Comparison of ENCODE assay signal across 8 cellular contexts in genomic region chr19:58346961-58347929, GRCh38. TPM values are rescaled to one million over a fixed set of nuclear protein-coding genes. Genes with fewer than 3 reads are reported as not detected.
A peak's percentile ranks its signal among the peaks of the same experiment; 100 is the strongest.
DNase-seq lines count a peak whose midpoint lies in the region; ATAC-seq, FAIRE-seq and TF ChIP-seq lines count a peak whose summit lies in the region.

No MANE protein-coding gene starts in this region.

- H3K27me3 ChIP-seq in HUES48 (ENCODE audit: control insufficient read depth, insufficient read depth, low read length) (peaks cover 9% of the 10 kb centered on the region), osteoblast (ENCODE audit: insufficient read depth, low read length) (peaks cover 27% of the 10 kb centered on the region), tibial artery (peaks cover 0 to 3% of the 10 kb centered on the region in 2 donors)

- TF ChIP-seq CTCF in D721Med (IDR thresholded peaks at IDR 0.05; ENCODE audit: insufficient read depth, missing control alignments) (no peak), osteoblast (IDR thresholded peaks at IDR 0.05; ENCODE audit: extremely low read depth, low read depth, low read length) (no peak), tibial artery (IDR thresholded peaks at IDR 0.05) (no peak)

- peak overlapping the region; percentile 35 for H2AFZ ChIP-seq in osteoblast (ENCODE audit: low read length)

- H3K36me3 ChIP-seq in HUES48 (ENCODE audit: control insufficient read depth, insufficient read depth, low read length): no peaks in the 10 kb centered on the region; the same call in 1 of the 2 replicates
- no peaks in the 10 kb centered on the region for H3K36me3 ChIP-seq in osteoblast (ENCODE audit: insufficient read depth, low read length)
- H3K36me3 ChIP-seq in tibial artery: peaks cover 0 to 14% (median 1%) of the 10 kb centered on the region in 3 donors

- H3K4me3 ChIP-seq in HUES48 (ENCODE audit: low read depth, low read length) (peak overlapping the region; percentile 92), osteoblast (ENCODE audit: insufficient read depth, low read length) (peak overlapping the region; percentile 73), tibial artery (peak overlapping the region; percentile 70 to 85)

- H3K79me2 ChIP-seq in osteoblast (ENCODE audit: insufficient read depth, low read length): no peaks in the 10 kb centered on the region

- H3K27ac ChIP-seq in HUES48 (ENCODE audit: low read depth, low read length) (no peak overlapping the region), osteoblast (ENCODE audit: low read depth, low read length) (no peak overlapping the region), tibial artery (peak overlapping the region; percentile 90 to 94)

- H3K9ac ChIP-seq in HUES48 (ENCODE audit: low read depth, low read length): no peak overlapping the region; the same call in 1 of the 2 replicates

- H3K9me3 ChIP-seq in HUES48 (ENCODE audit: control insufficient read depth, insufficient read depth, low read length) (no peaks in the 10 kb centered on the region), osteoblast (ENCODE audit: low read depth, low read length) (no peaks in the 10 kb centered on the region), tibial artery (no peaks in the 10 kb centered on the region)

- intact Hi-C loops in tibial artery (cut with DNase I; ENCODE audit: low total_unique reads): no loop called here

- DNase-seq in D721Med (ENCODE audit: insufficient read length, low spot score) (peak; percentile 70), RPMI7951 (ENCODE audit: low read depth) (peak; percentile 79), germinal center (ENCODE audit: low spot score) (peak; percentile 90), osteoblast (ENCODE audit: insufficient read length, low spot score, missing footprints) (peak; percentile 95), tibial artery (peak; percentile 38 to 79)
- DNase-seq in activated naive CD4-positive, alpha-beta T cell (lab: John Stamatoyannopoulos, UW): peak in 3 of 4 experiments; percentile 38 to 60 (median 43)

- H4K20me1 ChIP-seq in osteoblast (ENCODE audit: insufficient read depth, low read length): no peaks in the 10 kb centered on the region

- no peak for FAIRE-seq in D721Med (lab: Jason Lieb, UNC)

- ATAC-seq in GM21367 (IDR thresholded peaks at IDR 0.05; ENCODE audit: unreplicated experiment): peak; percentile 73

- H3K4me1 ChIP-seq in HUES48 (ENCODE audit: control insufficient read depth, insufficient read depth, low read length) (no peaks in the 10 kb centered on the region), osteoblast (ENCODE audit: insufficient read depth, low read length) (no peaks in the 10 kb centered on the region), tibial artery (peaks cover 0 to 30% (median 6%) of the 10 kb centered on the region in 4 donors)

- peak overlapping the region; percentile 74 for H3K4me2 ChIP-seq in osteoblast (ENCODE audit: insufficient read depth, low read length)

RNA-seq across cellular contexts. Expression of gene A1BG, which starts 6.0 kb away (rescaled TPM):
- total RNA-seq in RPMI7951 (2014; rRNA removed; shearing (Covaris generic)): 64.4 and 111 TPM in 2 replicates
- total RNA-seq in osteoblast: 1.1 and 1.5 TPM in 2 replicates

RNA-seq across cellular contexts. Expression of gene ZNF497, which starts 15.3 kb away (rescaled TPM):
- total RNA-seq in RPMI7951 (2014; rRNA removed; shearing (Covaris generic)): 0.12 and 0.29 TPM in 2 replicates
- total RNA-seq in osteoblast: 1.2 and 1.4 TPM in 2 replicates

RNA-seq across cellular contexts. Expression of gene ZSCAN22, which starts 20.5 kb away (rescaled TPM):
- 2.9 and 4.1 TPM in 2 replicates for total RNA-seq in RPMI7951 (2014; rRNA removed; shearing (Covaris generic))
- total RNA-seq in osteoblast: 2.5 and 3.5 TPM in 2 replicates

RNA-seq across cellular contexts. Expression of gene ZNF837, which starts 33.6 kb away (rescaled TPM):
- 1.1 and 1.8 TPM in 2 replicates for total RNA-seq in RPMI7951 (2014; rRNA removed; shearing (Covaris generic))
- 4.4 and 4.7 TPM in 2 replicates for total RNA-seq in osteoblast

RNA-seq across cellular contexts. Expression of gene RPS5, which starts 39.8 kb away (rescaled TPM):
- 2,560 and 2,715 TPM in 2 replicates for total RNA-seq in RPMI7951 (2014; rRNA removed; shearing (Covaris generic))
- 1,166 and 1,239 TPM in 2 replicates for total RNA-seq in osteoblast

Comparison
In these comparisons a context has a peak if more than half of its experiments do, and no peak if none do; other contexts are left out.
1. DNase-seq: peak in every context shown above with its lines; median percentile 95 in osteoblast; 90 in germinal center; 79 in RPMI7951; 70 in D721Med; 58 in tibial artery; 43 in activated naive CD4-positive, alpha-beta T cell.
2. H3K27ac ChIP-seq: peak in tibial artery (2 of 2); none in HUES48 (single experiment) and osteoblast (single experiment).
3. RNA of gene A1BG, which starts 6.0 kb away (total RNA-seq): 64.4 to 111 TPM in RPMI7951; 1.1 to 1.5 TPM in osteoblast; every median in the first group is over 10 times any median in the second.
4. Peak in every context shown above with its lines, with median percentiles within 50 percentile points of each other: H3K4me3 ChIP-seq.